13 cellular contexts compared by ENCODE assay signal in the genomic region with DNA sequence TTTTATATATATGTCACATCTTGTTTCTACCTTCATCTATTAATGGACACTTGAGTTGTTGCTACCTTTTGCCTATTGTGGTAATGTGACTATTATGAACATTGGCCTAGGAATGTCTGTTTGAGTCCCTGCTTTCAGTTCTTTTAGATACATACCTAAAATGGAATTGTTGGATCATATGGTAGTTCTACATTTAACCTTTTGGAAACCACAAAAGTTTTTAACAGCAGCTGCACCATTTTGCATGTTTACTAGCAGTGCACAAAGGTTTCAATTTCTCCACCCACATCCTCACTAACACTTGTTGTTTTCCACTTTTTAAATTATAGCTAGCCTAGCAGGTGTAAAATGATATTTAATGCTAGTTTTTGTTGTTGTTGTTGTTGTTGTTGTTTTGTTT.
DNase-seq lines count a peak whose midpoint lies in the region; ATAC-seq and TF ChIP-seq lines count a peak whose summit lies in the region.
"Had no signal": no experiment of that assay in that cellular context is flagged by ENCODE, and none has a peak within 500 bp of the region (broad histone marks: within the 10 kb centered on the region; RNA-seq: fewer than 3 reads in every experiment).

No MANE protein-coding gene starts in this region.

- peaks cover 0 to 2% (median 0%) of the 10 kb centered on the region in 3 donors for H3K27me3 Mint-ChIP-seq in immature natural killer cell (ENCODE audit: low read depth in 3 of 3)
- H3K27me3 Mint-ChIP-seq: effector memory CD8-positive, alpha-beta T cell had no signal

- CTCF ChIA-PET in A673 (lab: Charles Lee), result no interaction called here

- no peaks in the 10 kb centered on the region for H3K36me3 ChIP-seq in A673 (ENCODE audit: insufficient read depth, low read length, poor library complexity, severe bottlenecking)

- POLR2A ChIA-PET in A673 (lab: Charles Lee; ENCODE audit: low non-redundant PET), result no interaction called here

- TF ChIP-seq CTCF in A673 (conservative IDR thresholded peaks at IDR 0.05; ENCODE audit: low read depth, low read length), result no peak

- H3K36me3 Mint-ChIP-seq in immature natural killer cell, result no peaks in the 10 kb centered on the region

- no peak overlapping the region for H3K4me3 ChIP-seq in A673 (ENCODE audit: low read depth, low read length, poor library complexity, severe bottlenecking)

- no peaks in the 10 kb centered on the region for H3K9me3 ChIP-seq in A673 (ENCODE audit: low read depth, low read length, poor library complexity, severe bottlenecking)

- peaks cover 44 to 84% of the 10 kb centered on the region in 2 donors for H3K4me1 Mint-ChIP-seq in immature natural killer cell

- H3K27me3 ChIP-seq in A673 (replicated peaks; ENCODE audit: insufficient read depth, low read depth, low read length, poor library complexity), result no peaks in the 10 kb centered on the region

- H3K4me3 Mint-ChIP-seq in immature natural killer cell, result no peak overlapping the region
- H3K4me3 Mint-ChIP-seq: activated T-cell treated with anti-CD3 and anti-CD28 coated beads, Interleukin-2, amount 50 U/mL, for 4 hours; effector memory CD8-positive, alpha-beta T cell; neural crest cell had no signal

- ATAC-seq in GM18519 (IDR thresholded peaks at IDR 0.05; ENCODE audit: low FRiP score, unreplicated experiment) (peak; percentile 68), GM21390 (IDR thresholded peaks at IDR 0.05; ENCODE audit: unreplicated experiment) (peak; percentile 48), HG03039 (IDR thresholded peaks at IDR 0.05; ENCODE audit: unreplicated experiment) (peak; percentile 39), HG03571 (IDR thresholded peaks at IDR 0.05; ENCODE audit: unreplicated experiment) (no peak)
- ATAC-seq: effector memory CD8-positive, alpha-beta T cell; left lobe of liver had no signal

- intact Hi-C loops in A673 (cut with micrococcal nuclease; ENCODE audit: unreplicated experiment), result no loop called here

- BruUV-seq in A673 (replicated peaks; lab: Mats Ljungman, UMichigan), result no TSS peak

- no peaks in the 10 kb centered on the region for H3K9me3 Mint-ChIP-seq in immature natural killer cell
- H3K9me3 Mint-ChIP-seq: activated T-cell treated with anti-CD3 and anti-CD28 coated beads, Interleukin-2, amount 50 U/mL, for 4 hours; effector memory CD8-positive, alpha-beta T cell had no signal

- DNase-seq in M059J (ENCODE audit: low read depth) (peak; percentile 17), HK-2 (ENCODE audit: unreplicated experiment) (no peak), immature natural killer cell (no peak), A673 (ENCODE audit: low spot score) (no peak)
- DNase-seq: activated T-cell treated with anti-CD3 and anti-CD28 coated beads, Interleukin-2, amount 50 U/mL, for 4 hours; effector memory CD8-positive, alpha-beta T cell; NCI-H1694 had no signal

- H3K4me1 ChIP-seq in A673 (ENCODE audit: insufficient read depth, low read length, poor library complexity, severe bottlenecking), result no peaks in the 10 kb centered on the region

- no peak overlapping the region for H3K27ac ChIP-seq in A673 (ENCODE audit: low read depth, low read length, poor library complexity, severe bottlenecking)

- H3K27ac Mint-ChIP-seq in immature natural killer cell, result peak overlapping the region in 1 of 6 donors; percentile 32
- H3K27ac Mint-ChIP-seq: effector memory CD8-positive, alpha-beta T cell had no signal
